Comparison of ENCODE assay signal across 12 cellular contexts in genomic region chr9:120904999-120905793, GRCh38. TPM values are rescaled to one million over a fixed set of nuclear protein-coding genes. Genes with fewer than 3 reads are reported as not detected.
DNase-seq lines count a peak whose midpoint lies in the region; ATAC-seq, FAIRE-seq and TF ChIP-seq lines count a peak whose summit lies in the region.
"Had no signal": no experiment of that assay in that cellular context is flagged by ENCODE, and none has a peak within 500 bp of the region (broad histone marks: within the 10 kb centered on the region; RNA-seq: fewer than 3 reads in every experiment).

No MANE protein-coding gene starts in this region.

- no TSS peak for BruUV-seq in HepG2 (replicated peaks; lab: Mats Ljungman, UMichigan)

- H3K27me3 Mint-ChIP-seq in activated naive CD8-positive, alpha-beta T cell, result no peaks in the 10 kb centered on the region

- H3K4me3 ChIP-seq in HepG2 (replicated peaks in 1 of 3; ENCODE audit: insufficient read depth in 1 of 3, low read depth in 2 of 3, low read length in 3 of 3) (no peak overlapping the region), right lobe of liver (no peak overlapping the region), upper lobe of left lung (no peak overlapping the region)
- H3K4me3 ChIP-seq: left ventricle myocardium inferior, ovary had no signal

- H3K27me3 ChIP-seq in HepG2 (ENCODE audit: control insufficient read depth in 1 of 2, insufficient read depth in 2 of 2, low read length in 2 of 2) (peaks cover 0 to 13% of the 10 kb centered on the region in 2 experiments; a peak in 2 of 5 replicates), right lobe of liver (no peaks in the 10 kb centered on the region), upper lobe of left lung (no peaks in the 10 kb centered on the region)
- H3K27me3 ChIP-seq: ovary had no signal

- no peak for FAIRE-seq in HepG2 (lab: Jason Lieb, UNC)

- H3K9me3 ChIP-seq in HepG2 (ENCODE audit: low read length), result no peaks in the 10 kb centered on the region
- no peaks in the 10 kb centered on the region for H3K9me3 ChIP-seq in right lobe of liver
- no peaks in the 10 kb centered on the region for H3K9me3 ChIP-seq in upper lobe of left lung
- H3K9me3 ChIP-seq: left ventricle myocardium inferior, ovary had no signal

- H4K20me1 ChIP-seq in HepG2 (ENCODE audit: insufficient read depth, low read length), result no peaks in the 10 kb centered on the region

- H3K36me3 ChIP-seq in HepG2 (replicated peaks in 1 of 2; ENCODE audit: control insufficient read depth in 1 of 2, insufficient read depth in 2 of 2, low read length in 2 of 2) (no peaks in the 10 kb centered on the region), right lobe of liver (no peaks in the 10 kb centered on the region), upper lobe of left lung (peaks cover 0 to 10% (median 0%) of the 10 kb centered on the region in 4 donors)
- H3K36me3 ChIP-seq: ovary had no signal

- in situ Hi-C loops in HepG2 (cut with HindIII; ENCODE audit: extremely low pct_ligation_motif_present, low pct_unique_long_range_greater_than_20kb), result no loop called here

- 69% methylated on average over 13 of the region's 17 CpGs for WGBS in HepG2 (ENCODE audit: low lambda C conversion rate)
- 82% methylated on average over 3 of the region's 17 CpGs for WGBS in right lobe of liver (ENCODE audit: insufficient coverage, low coverage, low lambda C conversion rate, missing lambda C conversion rate)
- WGBS in upper lobe of left lung, 2 donors, result 89 to 90% methylated on average over 16 to 17 of the region's 17 CpGs

- peak overlapping the region; percentile 67 for H3K4me3 Mint-ChIP-seq in activated naive CD8-positive, alpha-beta T cell

- no peaks in the 10 kb centered on the region for H3K9me3 Mint-ChIP-seq in activated naive CD8-positive, alpha-beta T cell (ENCODE audit: low read depth)

- H3K4me1 ChIP-seq in HepG2 (ENCODE audit: insufficient read depth, low read length) (no peaks in the 10 kb centered on the region), right lobe of liver (no peaks in the 10 kb centered on the region), upper lobe of left lung (no peaks in the 10 kb centered on the region)
- H3K4me1 ChIP-seq: left ventricle myocardium inferior had no signal

- intact Hi-C loops in HepG2 (cut with micrococcal nuclease; ENCODE audit: unreplicated experiment), result no loop called here
- intact Hi-C loops in right lobe of liver (cut with DNase I), result no loop called here

- CTCF ChIA-PET in HepG2 (lab: Yijun Ruan, JAX; ENCODE audit: low intra/inter-chr PET ratio, low total read pairs), result no interaction called here

- H3K36me3 Mint-ChIP-seq in activated naive CD8-positive, alpha-beta T cell, result peaks cover 25% of the 10 kb centered on the region

- POLR2A ChIA-PET in HepG2 (lab: Yijun Ruan, JAX), result no interaction called here

- H3K79me2 ChIP-seq in HepG2 (ENCODE audit: insufficient read depth, low read length), result no peaks in the 10 kb centered on the region

- TF ChIP-seq RAD21 in HepG2 (CRISPR knock-in tag; IDR thresholded peaks at IDR 0.05), result no peak

- no peak overlapping the region for H3K4me2 ChIP-seq in HepG2 (ENCODE audit: low read depth, low read length)

- peak overlapping the region; percentile 97 for H3K27ac Mint-ChIP-seq in activated naive CD8-positive, alpha-beta T cell

- no peak for TF ChIP-seq EP300 in HepG2 (IDR thresholded peaks at IDR 0.05; ENCODE audit: low read depth in 2 of 2, low read length in 2 of 2)
- TF ChIP-seq EP300 in HepG2 (CRISPR knock-in tag; IDR thresholded peaks at IDR 0.05; ENCODE audit: borderline replicate concordance), result no peak
- no peak for TF ChIP-seq EP300 in upper lobe of left lung (IDR thresholded peaks at IDR 0.05)

- DNase-seq in HepG2 (ENCODE audit: low spot score) (no peak), right lobe of liver (no peak), NCI-H1092 treated with DMSO at 0.1 percent for 48 hours (lab: John Stamatoyannopoulos, UW) (peak; percentile 66), upper lobe of left lung (no peak), cerebellum (ENCODE audit: low spot score) (no peak)
- DNase-seq: anterior cingulate cortex, left ventricle myocardium inferior, substantia nigra had no signal

- peaks cover 90% of the 10 kb centered on the region for H3K4me1 Mint-ChIP-seq in activated naive CD8-positive, alpha-beta T cell (ENCODE audit: low read depth)

- TF ChIP-seq CTCF in HepG2 (CRISPR knock-in tag; IDR thresholded peaks at IDR 0.05) (no peak), right lobe of liver (IDR thresholded peaks at IDR 0.05) (no peak), upper lobe of left lung (IDR thresholded peaks at IDR 0.05) (no peak)

- no peak; the same call in 2 of the 3 replicates for ATAC-seq in HepG2
- no peak for ATAC-seq in right lobe of liver
- ATAC-seq in upper lobe of left lung (ENCODE audit: low FRiP score in 2 of 2), result peak; percentile 7
- ATAC-seq in GM21717 (IDR thresholded peaks at IDR 0.05; ENCODE audit: unreplicated experiment), result no peak
- ATAC-seq in GM18909 (IDR thresholded peaks at IDR 0.05; ENCODE audit: poor library complexity, unreplicated experiment), result no peak

- TF ChIP-seq POLR2A in HepG2 (IDR thresholded peaks at IDR 0.05; ENCODE audit: insufficient read depth in 1 of 2, low read depth in 2 of 2, low read length in 2 of 2), result no peak
- no peak for TF ChIP-seq POLR2A in right lobe of liver (IDR thresholded peaks at IDR 0.05)
- no peak for TF ChIP-seq POLR2A in upper lobe of left lung (IDR thresholded peaks at IDR 0.05)

- H3K27ac ChIP-seq in HepG2 (ENCODE audit: extremely low read length, insufficient read depth, low read length) (no peak overlapping the region), right lobe of liver (no peak overlapping the region), upper lobe of left lung (peak overlapping the region in 1 of 4 donors; percentile 38)
- H3K27ac ChIP-seq: left ventricle myocardium inferior, ovary had no signal

- H3K9ac ChIP-seq in HepG2 (ENCODE audit: insufficient read depth, low read depth, low read length), result no peak overlapping the region

- no peak overlapping the region for H2AFZ ChIP-seq in HepG2 (ENCODE audit: low read length)

RNA-seq across cellular contexts. Expression of gene TRAF1, which starts 21.4 kb away (rescaled TPM):
- total RNA-seq in HepG2 (2016; rRNA removed; fragmentation: Illumina TruSeq; extraction: Trizol), result 0.11 and 0.44 TPM in 2 replicates
- total RNA-seq in HepG2 (2016; cell fraction: cytosol; rRNA removed; fragmentation: Illumina TruSeq; extraction: Trizol; ENCODE audit: low read depth), result 0.09 and 0.10 TPM in 2 replicates
- 0.25 and 0.39 TPM in 2 replicates for total RNA-seq in HepG2 (2016; cell fraction: insoluble cytoplasmic fraction; rRNA removed; fragmentation: Illumina TruSeq; extraction: Trizol)
- total RNA-seq in HepG2 (2016; cell fraction: membrane; rRNA removed; fragmentation: Illumina TruSeq; extraction: Trizol), result 0.09 and 0.21 TPM in 2 replicates
- 0.75 and 0.87 TPM in 2 replicates for total RNA-seq in HepG2 (2016; cell fraction: nucleus; rRNA removed; fragmentation: Illumina TruSeq; extraction: Trizol)
- 1.0 and 1.8 TPM in 2 replicates for polyA plus RNA-seq in HepG2 (2011; rRNA removed)
- 0.48 and 0.60 TPM in 2 replicates for polyA plus RNA-seq in HepG2 (2011; cell fraction: cytosol; rRNA removed)
- 5.5 and 7.6 TPM in 2 replicates for polyA plus RNA-seq in HepG2 (2011; cell fraction: nucleus; rRNA removed)
- polyA plus RNA-seq in HepG2 (2012), result 0.59 and 0.96 TPM in 2 replicates
- polyA plus RNA-seq in HepG2 (2016; cell fraction: cytosol; fragmentation: Illumina TruSeq; extraction: Trizol; ENCODE audit: low read depth), result 0.07 and 0.10 TPM in 2 replicates
- 0.19 and 0.26 TPM in 2 replicates for polyA plus RNA-seq in HepG2 (2016; cell fraction: insoluble cytoplasmic fraction; fragmentation: Illumina TruSeq; extraction: Trizol; ENCODE audit: low read depth)
- polyA plus RNA-seq in HepG2 (2016; cell fraction: membrane; fragmentation: Illumina TruSeq; extraction: Trizol; ENCODE audit: low read depth), result 0.09 and 0.19 TPM in 2 replicates
- polyA plus RNA-seq in HepG2 (2016; cell fraction: nucleus; fragmentation: Illumina TruSeq; extraction: Trizol; ENCODE audit: insufficient read depth, low read depth), result 2.2 TPM in 2 replicates
- 0.91 and 1.4 TPM in 2 replicates for polyA minus RNA-seq in HepG2 (2011; rRNA and poly(A)+ RNA removed; ENCODE audit: low replicate concordance)
- 0.09 and 0.20 TPM in 2 replicates for polyA minus RNA-seq in HepG2 (2011; cell fraction: cytosol; rRNA and poly(A)+ RNA removed)
- polyA minus RNA-seq in HepG2 (2011; cell fraction: nucleus; rRNA and poly(A)+ RNA removed), result 3.5 and 3.7 TPM in 2 replicates
- 1 to 10 TPM in 5 of 6 experiments, under 1 TPM in 1; 0.99 to 2.5 (median 2.1) TPM for total RNA-seq in right lobe of liver
- 10 to 100 TPM in 2 of 6 donors, 1 to 10 TPM in 4; 2.9 to 29.3 (median 6.6) TPM for total RNA-seq in upper lobe of left lung
- total RNA-seq in cerebellum, result 3.6 TPM

RNA-seq across cellular contexts. Expression of gene PHF19, which starts 28.2 kb away (rescaled TPM):
- 38.9 and 41.3 TPM in 2 replicates for total RNA-seq in HepG2 (2016; rRNA removed; fragmentation: Illumina TruSeq; extraction: Trizol)
- 37.4 and 48.9 TPM in 2 replicates for total RNA-seq in HepG2 (2016; cell fraction: cytosol; rRNA removed; fragmentation: Illumina TruSeq; extraction: Trizol; ENCODE audit: low read depth)
- 37.1 and 41.5 TPM in 2 replicates for total RNA-seq in HepG2 (2016; cell fraction: insoluble cytoplasmic fraction; rRNA removed; fragmentation: Illumina TruSeq; extraction: Trizol)
- total RNA-seq in HepG2 (2016; cell fraction: membrane; rRNA removed; fragmentation: Illumina TruSeq; extraction: Trizol), result 43.2 and 56.9 TPM in 2 replicates
- total RNA-seq in HepG2 (2016; cell fraction: nucleus; rRNA removed; fragmentation: Illumina TruSeq; extraction: Trizol), result 34.7 and 40.7 TPM in 2 replicates
- polyA plus RNA-seq in HepG2 (2011; rRNA removed), result 25.5 and 29.7 TPM in 2 replicates
- polyA plus RNA-seq in HepG2 (2011; cell fraction: cytosol; rRNA removed), result 20.2 and 33.0 TPM in 2 replicates
- 61.0 and 76.3 TPM in 2 replicates for polyA plus RNA-seq in HepG2 (2011; cell fraction: nucleus; rRNA removed)
- 20.3 and 24.3 TPM in 2 replicates for polyA plus RNA-seq in HepG2 (2012)
- 79.2 and 107 TPM in 2 replicates for polyA plus RNA-seq in HepG2 (2016; cell fraction: cytosol; fragmentation: Illumina TruSeq; extraction: Trizol; ENCODE audit: low read depth)
- polyA plus RNA-seq in HepG2 (2016; cell fraction: insoluble cytoplasmic fraction; fragmentation: Illumina TruSeq; extraction: Trizol; ENCODE audit: low read depth), result 42.2 and 45.3 TPM in 2 replicates
- 66.8 and 74.2 TPM in 2 replicates for polyA plus RNA-seq in HepG2 (2016; cell fraction: membrane; fragmentation: Illumina TruSeq; extraction: Trizol; ENCODE audit: low read depth)
- polyA plus RNA-seq in HepG2 (2016; cell fraction: nucleus; fragmentation: Illumina TruSeq; extraction: Trizol; ENCODE audit: insufficient read depth, low read depth), result 60.4 and 66.8 TPM in 2 replicates
- polyA minus RNA-seq in HepG2 (2011; rRNA and poly(A)+ RNA removed; ENCODE audit: low replicate concordance), result 67.2 and 159 TPM in 2 replicates
- polyA minus RNA-seq in HepG2 (2011; cell fraction: cytosol; rRNA and poly(A)+ RNA removed), result 15.8 and 17.7 TPM in 2 replicates
- polyA minus RNA-seq in HepG2 (2011; cell fraction: nucleus; rRNA and poly(A)+ RNA removed), result 34.7 and 42.2 TPM in 2 replicates
- 1 to 10 TPM; 2.2 to 8.0 (median 5.2) TPM for total RNA-seq in right lobe of liver
- 10 to 100 TPM in 5 of 6 donors, 1 to 10 TPM in 1; 8.0 to 42.4 (median 19.2) TPM for total RNA-seq in upper lobe of left lung
- total RNA-seq in cerebellum, result 20.5 TPM

Comparison
In these comparisons a context has a peak if more than half of its experiments do, and no peak if none do; other contexts are left out.
1. ATAC-seq: peak in upper lobe of left lung (2 of 2); none in HepG2 (single experiment), right lobe of liver (0 of 4), GM21717 (single experiment) and GM18909 (single experiment).